9 cellular contexts compared by ENCODE assay signal in genomic region chr17:34519286-34519685, GRCh38.
DNase-seq lines count a peak whose midpoint lies in the region; ATAC-seq and TF ChIP-seq lines count a peak whose summit lies in the region.
"Had no signal": no experiment of that assay in that cellular context is flagged by ENCODE, and none has a peak within 500 bp of the region (broad histone marks: within the 10 kb centered on the region; RNA-seq: fewer than 3 reads in every experiment).

No MANE protein-coding gene starts in this region.

- H3K27ac ChIP-seq in mammary epithelial cell (ENCODE audit: insufficient read depth, low read depth, low read length), result no peak overlapping the region

- BruUV-seq in mammary epithelial cell (replicated peaks; lab: Mats Ljungman, UMichigan), result no TSS peak
- BruUV-seq in MCF 10A (replicated peaks; lab: Mats Ljungman, UMichigan), result no TSS peak

- no peak overlapping the region for H3K4me2 ChIP-seq in mammary epithelial cell (ENCODE audit: insufficient read depth, low read depth, low read length)

- WGBS in mammary epithelial cell (ENCODE audit: low coverage, missing lambda C conversion rate), result 48% methylated on average over 6 of the region's 7 CpGs

- TF ChIP-seq POLR2A in erythroblast (IDR thresholded peaks at IDR 0.05; ENCODE audit: low read length), result no peak

- no peak overlapping the region for H3K4me3 Mint-ChIP-seq in MCF 10A (ENCODE audit: unreplicated experiment)
- H3K4me3 Mint-ChIP-seq in stimulated activated effector memory CD8-positive, alpha-beta T cell treated with anti-CD3 and anti-CD28 coated beads, Interleukin-12 subunit alpha, Interleukin-12 subunit beta, amount 100 ng/mL, for 72 hours, result no peak overlapping the region

- POLR2A ChIA-PET in MCF 10A (lab: Yijun Ruan, JAX), result no interaction called here

- H2AFZ ChIP-seq in mammary epithelial cell (ENCODE audit: low read depth, low read length), result no peak overlapping the region

- H3K36me3 Mint-ChIP-seq in MCF 10A (ENCODE audit: insufficient read depth, unreplicated experiment), result no peaks in the 10 kb centered on the region
- H3K36me3 Mint-ChIP-seq in stimulated activated effector memory CD8-positive, alpha-beta T cell treated with anti-CD3 and anti-CD28 coated beads, Interleukin-12 subunit alpha, Interleukin-12 subunit beta, amount 100 ng/mL, for 72 hours, result no peaks in the 10 kb centered on the region

- no peak overlapping the region for H3K27ac Mint-ChIP-seq in MCF 10A (ENCODE audit: low read depth, unreplicated experiment)
- no peak overlapping the region for H3K27ac Mint-ChIP-seq in stimulated activated effector memory CD8-positive, alpha-beta T cell treated with anti-CD3 and anti-CD28 coated beads, Interleukin-12 subunit alpha, Interleukin-12 subunit beta, amount 100 ng/mL, for 72 hours

- no peaks in the 10 kb centered on the region for H3K4me1 ChIP-seq in mammary epithelial cell (ENCODE audit: insufficient read depth, low read length)

- CTCF ChIA-PET in mammary epithelial cell (lab: Charles Lee; ENCODE audit: low non-redundant PET), result no interaction called here
- CTCF ChIA-PET in MCF 10A (lab: Yijun Ruan, JAX), result no interaction called here

- in situ Hi-C loops in mammary epithelial cell (cut with MboI; ENCODE audit: low sequenced_read_pairs in 2 of 2), result no loop called here

- no peaks in the 10 kb centered on the region for H3K4me1 Mint-ChIP-seq in MCF 10A (ENCODE audit: insufficient read depth, unreplicated experiment)
- H3K4me1 Mint-ChIP-seq in stimulated activated effector memory CD8-positive, alpha-beta T cell treated with anti-CD3 and anti-CD28 coated beads, Interleukin-12 subunit alpha, Interleukin-12 subunit beta, amount 100 ng/mL, for 72 hours, result no peaks in the 10 kb centered on the region

- H3K79me2 ChIP-seq in mammary epithelial cell (ENCODE audit: insufficient read depth, low read length), result no peaks in the 10 kb centered on the region

- no peaks in the 10 kb centered on the region for H4K20me1 ChIP-seq in mammary epithelial cell (ENCODE audit: insufficient read depth, low read length)

- H3K9ac ChIP-seq in mammary epithelial cell (ENCODE audit: insufficient read depth, low read length), result no peak overlapping the region

- H3K27me3 ChIP-seq in mammary epithelial cell (ENCODE audit: insufficient read depth, low read length), result no peaks in the 10 kb centered on the region

- TF ChIP-seq CTCF in mammary epithelial cell (conservative IDR thresholded peaks at IDR 0.05 in 1 of 2, IDR thresholded peaks at IDR 0.05 in 1 of 2; ENCODE audit: extremely low read depth in 1 of 2, insufficient read depth in 1 of 2, low read depth in 1 of 2, low read length in 2 of 2), result peak; percentile 33 to 44
- no peak for TF ChIP-seq CTCF in MCF 10A (IDR thresholded peaks at IDR 0.05; ENCODE audit: unreplicated experiment)

- DNase-seq in mammary epithelial cell (no peak), MCF 10A (ENCODE audit: unreplicated experiment) (no peak), NCI-H1105 (lab: John Stamatoyannopoulos, UW) (peak; percentile 22), erythroblast (lab: John Stamatoyannopoulos, UW) (peak; percentile 31 to 53), mucosa of gallbladder (ENCODE audit: low spot score) (no peak), NCI-H187 treated with DMSO at 0.1 percent for 48 hours (lab: John Stamatoyannopoulos, UW) (no peak)
- peak in 1 of 2 donors; percentile 54 for DNase-seq in stimulated activated effector memory CD8-positive, alpha-beta T cell treated with anti-CD3 and anti-CD28 coated beads, Interleukin-12 subunit alpha, Interleukin-12 subunit beta, amount 100 ng/mL, for 72 hours (ENCODE audit: low spot score in 2 of 2)

- H3K9me3 ChIP-seq in mammary epithelial cell (replicated peaks; ENCODE audit: insufficient read depth, low read length), result no peaks in the 10 kb centered on the region

- peaks cover 20% of the 10 kb centered on the region for H3K9me3 Mint-ChIP-seq in MCF 10A (ENCODE audit: unreplicated experiment)
- H3K9me3 Mint-ChIP-seq in stimulated activated effector memory CD8-positive, alpha-beta T cell treated with anti-CD3 and anti-CD28 coated beads, Interleukin-12 subunit alpha, Interleukin-12 subunit beta, amount 100 ng/mL, for 72 hours, result no peaks in the 10 kb centered on the region

- ATAC-seq in stimulated activated effector memory CD8-positive, alpha-beta T cell treated with anti-CD3 and anti-CD28 coated beads, Interleukin-12 subunit alpha, Interleukin-12 subunit beta, amount 100 ng/mL, for 72 hours, result peak; percentile 40
- no peak for ATAC-seq in GM21423 (IDR thresholded peaks at IDR 0.05; ENCODE audit: unreplicated experiment)
- ATAC-seq: sciatic nerve had no signal

- H3K4me3 ChIP-seq in mammary epithelial cell (replicated peaks in 1 of 3; ENCODE audit: insufficient read depth in 1 of 3, low read depth in 2 of 3, low read length in 3 of 3), result no peak overlapping the region

- intact Hi-C loops in mammary epithelial cell (cut with micrococcal nuclease) (no loop called here), MCF 10A (cut with micrococcal nuclease) (no loop called here)

- dilution Hi-C loops in mammary epithelial cell (cut with HindIII; ENCODE audit: low sequenced_read_pairs), result no loop called here

- no peaks in the 10 kb centered on the region for H3K27me3 Mint-ChIP-seq in MCF 10A (ENCODE audit: insufficient read depth, unreplicated experiment)

- H3K36me3 ChIP-seq in mammary epithelial cell (ENCODE audit: insufficient read depth, low read length), result no peaks in the 10 kb centered on the region

Comparison
In these comparisons a context has a peak if more than half of its experiments do, and no peak if none do; other contexts are left out.
1. DNase-seq: peak in NCI-H1105 (single experiment) and erythroblast (2 of 2); none in mammary epithelial cell (single experiment), MCF 10A (single experiment), mucosa of gallbladder (single experiment) and NCI-H187 treated with DMSO at 0.1 percent for 48 hours (single experiment).